ENCODE assay signal across 9 cellular contexts in the genomic region with DNA sequence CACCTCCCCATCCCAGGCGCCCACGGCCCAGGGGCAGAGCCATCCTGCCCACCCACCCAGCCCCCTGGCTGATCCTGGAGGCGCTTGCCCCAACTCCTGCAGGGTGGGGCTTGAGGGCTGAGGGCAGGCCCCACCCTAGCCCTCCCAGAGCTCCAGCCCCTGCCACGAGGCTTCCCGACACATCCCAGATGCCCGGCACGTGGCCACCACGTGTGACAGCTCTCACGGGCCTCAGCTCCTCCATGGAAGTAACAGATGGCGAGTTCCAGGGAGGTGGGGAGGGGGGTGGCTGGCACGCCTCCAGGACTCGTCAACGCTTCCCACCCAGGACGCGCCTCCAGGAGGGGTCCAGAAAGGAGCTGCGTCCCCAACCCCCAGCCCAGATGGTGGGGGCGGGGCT. TPM values are rescaled to one million over a fixed set of nuclear protein-coding genes. Genes with fewer than 3 reads are reported as not detected.
DNase-seq lines count a peak whose midpoint lies in the region; ATAC-seq and TF ChIP-seq lines count a peak whose summit lies in the region.
"Had no signal": no experiment of that assay in that cellular context is flagged by ENCODE, and none has a peak within 500 bp of the region (broad histone marks: within the 10 kb centered on the region; RNA-seq: fewer than 3 reads in every experiment).

No MANE protein-coding gene starts in this region.

- CTCF ChIA-PET in RWPE1 (lab: Yijun Ruan, JAX): interaction anchor here (0.8 kb wide), 2 partner anchors 10 to 12 kb away, joined by 3 read pairs; no protein-coding TSS in a partner anchor

- H3K27ac ChIP-seq in RWPE1: no peak overlapping the region

- POLR2A ChIA-PET in RWPE1 (lab: Yijun Ruan, JAX; ENCODE audit: low non-redundant PET): no interaction called here

- peak overlapping the region; percentile 93 to 95 for H3K27ac Mint-ChIP-seq in effector memory CD8-positive, alpha-beta T cell

- no peaks in the 10 kb centered on the region for H3K9me3 Mint-ChIP-seq in effector memory CD8-positive, alpha-beta T cell

- peaks cover 59% of the 10 kb centered on the region for H3K36me3 Mint-ChIP-seq in effector memory CD8-positive, alpha-beta T cell (ENCODE audit: insufficient read depth)

- peak overlapping the region; percentile 64 to 75 for H3K4me3 Mint-ChIP-seq in effector memory CD8-positive, alpha-beta T cell

- intact Hi-C loops in sciatic nerve (cut with DNase I): no loop called here

- ATAC-seq in effector memory CD8-positive, alpha-beta T cell (replicated peaks): peak; percentile 0
- peak; percentile 79 for ATAC-seq in sciatic nerve

- H3K27me3 Mint-ChIP-seq in effector memory CD8-positive, alpha-beta T cell: no peaks in the 10 kb centered on the region

- DNase-seq in DMS 273 treated with DMSO at 0.1 percent for 48 hours (lab: John Stamatoyannopoulos, UW): peak; percentile 75
- peak; percentile 96 for DNase-seq in NCI-H1694 (lab: John Stamatoyannopoulos, UW)
- DNase-seq in effector memory CD8-positive, alpha-beta T cell: no peak
- DNase-seq in sciatic nerve (ENCODE audit: low spot score): peak; percentile 82
- DNase-seq in kidney glomerular epithelial cell (lab: John Stamatoyannopoulos, UW): no peak
- no peak for DNase-seq in stimulated activated CD4-positive, alpha-beta T cell treated with anti-CD3 and anti-CD28 coated beads, Interleukin-1b, Interleukin-23, amount 100 ng/mL, for 48 hours
- DNase-seq in GDM1 (lab: John Stamatoyannopoulos, UW): no peak
- DNase-seq in RWPE1 (ENCODE audit: low spot score): no peak

- H3K4me1 Mint-ChIP-seq in effector memory CD8-positive, alpha-beta T cell (ENCODE audit: low read depth in 2 of 2): peaks cover 50 to 65% of the 10 kb centered on the region in 2 donors

- no peak for TF ChIP-seq CTCF in RWPE1 (conservative IDR thresholded peaks at IDR 0.05; ENCODE audit: low read depth)

RNA-seq across cellular contexts. Expression of gene PLXND1, which starts 29.1 kb away (rescaled TPM):
- total RNA-seq in sciatic nerve: 319 TPM

RNA-seq across cellular contexts. Expression of gene H1-8, which starts 34.4 kb away (rescaled TPM):
- not detected for total RNA-seq in sciatic nerve
- total RNA-seq: NCI-H460 had no signal

RNA-seq across cellular contexts. Expression of gene RHO, which starts 48.9 kb away (rescaled TPM):
- total RNA-seq in sciatic nerve: not detected
- total RNA-seq: NCI-H460 had no signal

Comparison
In these comparisons a context has a peak if more than half of its experiments do, and no peak if none do; other contexts are left out.
1. DNase-seq: peak in DMS 273 treated with DMSO at 0.1 percent for 48 hours (single experiment), NCI-H1694 (single experiment) and sciatic nerve (single experiment); none in effector memory CD8-positive, alpha-beta T cell (0 of 3), kidney glomerular epithelial cell (single experiment), stimulated activated CD4-positive, alpha-beta T cell treated with anti-CD3 and anti-CD28 coated beads, Interleukin-1b, Interleukin-23, amount 100 ng/mL, for 48 hours (single experiment), GDM1 (single experiment) and RWPE1 (single experiment).